Comparison of ENCODE assay signal across 7 cellular contexts in the genomic region with DNA sequence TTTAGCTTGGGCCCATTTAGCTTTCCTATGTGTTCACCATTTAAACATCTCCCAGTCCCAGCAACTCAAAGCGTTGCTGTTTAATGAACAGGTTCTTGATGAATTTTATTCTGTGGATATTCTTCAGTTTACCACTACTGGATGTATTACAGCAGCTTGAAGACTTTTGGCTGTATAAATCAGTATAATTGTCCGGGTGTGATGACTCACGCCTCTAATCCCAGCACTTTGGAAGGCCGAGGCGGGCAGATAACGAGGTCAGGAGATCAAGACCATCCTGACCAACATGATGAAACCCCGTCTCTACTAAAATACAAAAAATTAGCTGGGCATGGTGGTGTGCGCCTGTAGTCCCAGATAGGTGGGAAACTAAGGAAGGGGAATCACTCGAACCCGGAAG.
DNase-seq lines count a peak whose midpoint lies in the region; ATAC-seq and TF ChIP-seq lines count a peak whose summit lies in the region.
"Not testable (repeated sequence)": the region's sequence is repeated elsewhere in the genome, so short reads cannot be mapped to it uniquely, and the experiment has no call there.

No MANE protein-coding gene starts in this region.

- peak; percentile 38 for DNase-seq in A172 (ENCODE audit: low spot score)
- DNase-seq in Calu3, MM.1S, PC-3: not testable (repeated sequence)
- peak; percentile 38 for DNase-seq in chondrocyte (ENCODE audit: low spot score)
- DNase-seq in osteocyte (ENCODE audit: extremely low spot score, unreplicated experiment): peak; percentile 38

- CTCF ChIA-PET in Calu3 (lab: Charles Lee); PC-3 (lab: Charles Lee): not testable (repeated sequence)

- H3K4me2 ChIP-seq in KMS-11: peak overlapping the region; percentile 77
- peak overlapping the region; percentile 54 for H3K4me2 ChIP-seq in MM.1S (ENCODE audit: low read depth, low read length)
- not testable (repeated sequence) for H3K4me2 ChIP-seq in PC-3 (ENCODE audit: low read length)

- POLR2A ChIA-PET in PC-3 (lab: Charles Lee; ENCODE audit: unreplicated experiment): not testable (repeated sequence)

- peak overlapping the region; percentile 11 for H3K4me3 Mint-ChIP-seq in Calu3 (ENCODE audit: low read depth, unreplicated experiment)
- H3K4me3 Mint-ChIP-seq in chondrocyte (ENCODE audit: unreplicated experiment); osteocyte (ENCODE audit: unreplicated experiment): not testable (repeated sequence)

- H3K36me3 Mint-ChIP-seq in Calu3 (ENCODE audit: insufficient read depth, unreplicated experiment); chondrocyte (ENCODE audit: low read depth); osteocyte (ENCODE audit: unreplicated experiment): not testable (repeated sequence)

- ATAC-seq in PC-3: not testable (repeated sequence)

- intact Hi-C loops in Calu3 (cut with micrococcal nuclease; ENCODE audit: unreplicated experiment); PC-3 (cut with micrococcal nuclease): not testable (repeated sequence)

- not testable (repeated sequence) for H3K9me3 ChIP-seq in MM.1S (replicated peaks; ENCODE audit: insufficient read depth, low read length); PC-3 (ENCODE audit: low read length)

- not testable (repeated sequence) for H3K4me3 ChIP-seq in KMS-11 (IDR thresholded peaks at IDR 0.05; ENCODE audit: insufficient read depth, low read depth, low read length); PC-3 (ENCODE audit: low read length)
- peak overlapping the region; percentile 46 for H3K4me3 ChIP-seq in MM.1S (ENCODE audit: low read length)

- not testable (repeated sequence) for H3K79me2 ChIP-seq in KMS-11 (ENCODE audit: insufficient read depth, low read depth); MM.1S (ENCODE audit: low read length); PC-3 (ENCODE audit: low read length)

- H3K4me1 ChIP-seq in KMS-11 (ENCODE audit: low read depth, poor library complexity, severe bottlenecking) (peaks cover 30% of the 10 kb centered on the region), MM.1S (ENCODE audit: low read length) (peaks cover 13% of the 10 kb centered on the region)
- H3K4me1 ChIP-seq in PC-3 (ENCODE audit: insufficient read depth, low read length): not testable (repeated sequence)

- not testable (repeated sequence) for H3K4me1 Mint-ChIP-seq in Calu3 (ENCODE audit: low read depth, unreplicated experiment); chondrocyte (ENCODE audit: low read depth); osteocyte (ENCODE audit: unreplicated experiment)

- not testable (repeated sequence) for H3K9me3 Mint-ChIP-seq in Calu3 (ENCODE audit: low read depth, unreplicated experiment); osteocyte (ENCODE audit: unreplicated experiment)
- H3K9me3 Mint-ChIP-seq in chondrocyte (ENCODE audit: low read depth): peaks cover 16% of the 10 kb centered on the region

- not testable (repeated sequence) for BruUV-seq in Calu3 (replicated peaks; lab: Mats Ljungman, UMichigan); PC-3 (replicated peaks; lab: Mats Ljungman, UMichigan)

- H3K27me3 Mint-ChIP-seq in Calu3 (ENCODE audit: unreplicated experiment); chondrocyte (ENCODE audit: low read depth); osteocyte (ENCODE audit: unreplicated experiment): not testable (repeated sequence)

- not testable (repeated sequence) for H3K27ac Mint-ChIP-seq in Calu3 (ENCODE audit: unreplicated experiment); chondrocyte (ENCODE audit: unreplicated experiment); osteocyte (ENCODE audit: unreplicated experiment)

- peak overlapping the region; percentile 26; the same call in 1 of the 2 replicates for H3K9ac ChIP-seq in KMS-11
- peak overlapping the region; percentile 11; the same call in 1 of the 2 replicates for H3K9ac ChIP-seq in MM.1S (ENCODE audit: low read length)
- H3K9ac ChIP-seq in PC-3 (ENCODE audit: low read length): not testable (repeated sequence)

- H4K20me1 ChIP-seq in KMS-11 (ENCODE audit: insufficient read depth); MM.1S (ENCODE audit: insufficient read depth, low read length); PC-3 (ENCODE audit: low read length): not testable (repeated sequence)

- H3K9me2 ChIP-seq in MM.1S (replicated peaks; ENCODE audit: insufficient read depth, low read length); PC-3 (replicated peaks; ENCODE audit: low read length): not testable (repeated sequence)

- peaks cover 12% of the 10 kb centered on the region for H3F3A ChIP-seq in MM.1S (ENCODE audit: insufficient read depth, low read length)
- H3F3A ChIP-seq in PC-3 (ENCODE audit: low read length, unreplicated experiment): not testable (repeated sequence)

- TF ChIP-seq CTCF in Calu3 (IDR thresholded peaks at IDR 0.05; ENCODE audit: unreplicated experiment); KMS-11 (conservative IDR thresholded peaks at IDR 0.05; ENCODE audit: low read depth, low read length); MM.1S (IDR thresholded peaks at IDR 0.05; ENCODE audit: low read length); PC-3 (conservative IDR thresholded peaks at IDR 0.05; ENCODE audit: low read depth, low read length); chondrocyte (IDR thresholded peaks at IDR 0.05); osteocyte (IDR thresholded peaks at IDR 0.05): not testable (repeated sequence)

- peak overlapping the region; percentile 84 for H2AFZ ChIP-seq in KMS-11 (ENCODE audit: low read depth)
- H2AFZ ChIP-seq in MM.1S (ENCODE audit: low read length): peak overlapping the region; percentile 66
- 0 out of 2 replicates have a peak overlapping the region, but pooled peaks have one; percentile 13 for H2AFZ ChIP-seq in PC-3 (ENCODE audit: low read length)

- H3K27me3 ChIP-seq in KMS-11 (ENCODE audit: insufficient read depth, low read depth); MM.1S (replicated peaks; ENCODE audit: insufficient read depth, low read length); PC-3 (ENCODE audit: low read length): not testable (repeated sequence)

- not testable (repeated sequence) for H3K36me3 ChIP-seq in KMS-11 (ENCODE audit: insufficient read depth); MM.1S (replicated peaks; ENCODE audit: insufficient read depth, low read length); PC-3 (ENCODE audit: low read depth, low read length)

- H3K27ac ChIP-seq in KMS-11 (peak overlapping the region; percentile 55), MM.1S (ENCODE audit: low read length) (peak overlapping the region; percentile 51)
- not testable (repeated sequence) for H3K27ac ChIP-seq in PC-3 (ENCODE audit: low read length)

Comparison
In these comparisons a context has a peak if more than half of its experiments do, and no peak if none do; other contexts are left out.
1. H2AFZ ChIP-seq: peak in every context shown above with its lines; median percentile 84 in KMS-11; 66 in MM.1S; 13 in PC-3.